Comparison of ENCODE assay signal across 1 cellular context in the genomic region with DNA sequence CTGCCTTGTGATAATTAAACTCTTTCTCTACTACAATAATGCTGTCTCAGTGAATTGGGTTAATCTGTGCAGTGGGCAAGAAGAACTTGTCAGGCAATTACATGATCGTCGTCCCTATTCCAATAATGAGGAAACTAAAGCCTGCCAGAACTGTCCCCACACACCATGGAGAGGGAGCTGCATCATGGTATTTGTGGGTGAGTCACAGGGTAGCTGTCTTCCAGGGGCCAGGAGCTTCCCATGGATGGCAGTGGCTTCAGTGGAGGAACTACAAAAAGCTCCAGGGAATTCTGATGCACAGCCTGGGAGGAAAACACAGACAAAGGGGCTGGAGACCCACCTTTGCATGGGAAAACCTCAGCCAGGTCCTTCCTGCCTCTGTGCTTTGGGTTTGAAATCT.
TF ChIP-seq lines count a peak whose summit lies in the region.

No MANE protein-coding gene starts in this region.

TF ChIP-seq in GM23338, 12 proteins besides CTCF, POLR2A, EP300 and RAD21 (continued from another document):
- TF ChIP-seq, protein P1, sequence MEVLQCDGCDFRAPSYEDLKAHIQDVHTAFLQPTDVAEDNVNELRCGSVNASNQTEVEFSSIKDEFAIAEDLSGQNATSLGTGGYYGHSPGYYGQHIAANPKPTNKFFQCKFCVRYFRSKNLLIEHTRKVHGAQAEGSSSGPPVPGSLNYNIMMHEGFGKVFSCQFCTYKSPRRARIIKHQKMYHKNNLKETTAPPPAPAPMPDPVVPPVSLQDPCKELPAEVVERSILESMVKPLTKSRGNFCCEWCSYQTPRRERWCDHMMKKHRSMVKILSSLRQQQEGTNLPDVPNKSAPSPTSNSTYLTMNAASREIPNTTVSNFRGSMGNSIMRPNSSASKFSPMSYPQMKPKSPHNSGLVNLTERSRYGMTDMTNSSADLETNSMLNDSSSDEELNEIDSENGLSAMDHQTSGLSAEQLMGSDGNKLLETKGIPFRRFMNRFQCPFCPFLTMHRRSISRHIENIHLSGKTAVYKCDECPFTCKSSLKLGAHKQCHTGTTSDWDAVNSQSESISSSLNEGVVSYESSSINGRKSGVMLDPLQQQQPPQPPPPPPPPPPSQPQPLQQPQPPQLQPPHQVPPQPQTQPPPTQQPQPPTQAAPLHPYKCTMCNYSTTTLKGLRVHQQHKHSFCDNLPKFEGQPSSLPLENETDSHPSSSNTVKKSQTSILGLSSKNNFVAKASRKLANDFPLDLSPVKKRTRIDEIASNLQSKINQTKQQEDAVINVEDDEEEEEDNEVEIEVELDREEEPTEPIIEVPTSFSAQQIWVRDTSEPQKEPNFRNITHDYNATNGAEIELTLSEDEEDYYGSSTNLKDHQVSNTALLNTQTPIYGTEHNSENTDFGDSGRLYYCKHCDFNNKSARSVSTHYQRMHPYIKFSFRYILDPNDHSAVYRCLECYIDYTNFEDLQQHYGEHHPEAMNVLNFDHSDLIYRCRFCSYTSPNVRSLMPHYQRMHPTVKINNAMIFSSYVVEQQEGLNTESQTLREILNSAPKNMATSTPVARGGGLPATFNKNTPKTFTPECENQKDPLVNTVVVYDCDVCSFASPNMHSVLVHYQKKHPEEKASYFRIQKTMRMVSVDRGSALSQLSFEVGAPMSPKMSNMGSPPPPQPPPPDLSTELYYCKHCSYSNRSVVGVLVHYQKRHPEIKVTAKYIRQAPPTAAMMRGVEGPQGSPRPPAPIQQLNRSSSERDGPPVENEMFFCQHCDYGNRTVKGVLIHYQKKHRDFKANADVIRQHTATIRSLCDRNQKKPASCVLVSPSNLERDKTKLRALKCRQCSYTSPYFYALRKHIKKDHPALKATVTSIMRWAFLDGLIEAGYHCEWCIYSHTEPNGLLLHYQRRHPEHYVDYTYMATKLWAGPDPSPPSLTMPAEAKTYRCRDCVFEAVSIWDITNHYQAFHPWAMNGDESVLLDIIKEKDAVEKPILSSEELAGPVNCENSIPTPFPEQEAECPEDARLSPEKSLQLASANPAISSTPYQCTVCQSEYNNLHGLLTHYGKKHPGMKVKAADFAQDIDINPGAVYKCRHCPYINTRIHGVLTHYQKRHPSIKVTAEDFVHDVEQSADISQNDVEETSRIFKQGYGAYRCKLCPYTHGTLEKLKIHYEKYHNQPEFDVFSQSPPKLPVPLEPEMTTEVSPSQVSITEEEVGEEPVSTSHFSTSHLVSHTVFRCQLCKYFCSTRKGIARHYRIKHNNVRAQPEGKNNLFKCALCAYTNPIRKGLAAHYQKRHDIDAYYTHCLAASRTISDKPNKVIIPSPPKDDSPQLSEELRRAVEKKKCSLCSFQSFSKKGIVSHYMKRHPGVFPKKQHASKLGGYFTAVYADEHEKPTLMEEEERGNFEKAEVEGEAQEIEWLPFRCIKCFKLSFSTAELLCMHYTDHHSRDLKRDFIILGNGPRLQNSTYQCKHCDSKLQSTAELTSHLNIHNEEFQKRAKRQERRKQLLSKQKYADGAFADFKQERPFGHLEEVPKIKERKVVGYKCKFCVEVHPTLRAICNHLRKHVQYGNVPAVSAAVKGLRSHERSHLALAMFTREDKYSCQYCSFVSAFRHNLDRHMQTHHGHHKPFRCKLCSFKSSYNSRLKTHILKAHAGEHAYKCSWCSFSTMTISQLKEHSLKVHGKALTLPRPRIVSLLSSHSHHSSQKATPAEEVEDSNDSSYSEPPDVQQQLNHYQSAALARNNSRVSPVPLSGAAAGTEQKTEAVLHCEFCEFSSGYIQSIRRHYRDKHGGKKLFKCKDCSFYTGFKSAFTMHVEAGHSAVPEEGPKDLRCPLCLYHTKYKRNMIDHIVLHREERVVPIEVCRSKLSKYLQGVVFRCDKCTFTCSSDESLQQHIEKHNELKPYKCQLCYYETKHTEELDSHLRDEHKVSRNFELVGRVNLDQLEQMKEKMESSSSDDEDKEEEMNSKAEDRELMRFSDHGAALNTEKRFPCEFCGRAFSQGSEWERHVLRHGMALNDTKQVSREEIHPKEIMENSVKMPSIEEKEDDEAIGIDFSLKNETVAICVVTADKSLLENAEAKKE (CRISPR knock-in tag; IDR thresholded peaks at IDR 0.05), result no peak
- TF ChIP-seq POLR2AphosphoS5 (IDR thresholded peaks at IDR 0.05; ENCODE audit: low read depth), result no peak
- TF ChIP-seq STAT1 (IDR thresholded peaks at IDR 0.05; ENCODE audit: unreplicated experiment), result no peak
- TF ChIP-seq EZH2 (IDR thresholded peaks at IDR 0.05; ENCODE audit: low read depth, unreplicated experiment), result no peak
